ENCODE assay signal across 1 cellular context in genomic region chr15:21261396-21261964, GRCh38.
TF ChIP-seq lines count a peak whose summit lies in the region.

No MANE protein-coding gene starts in this region.

TF ChIP-seq in HepG2, 621 proteins besides CTCF, POLR2A, EP300 and RAD21 (continued from another document):
- TF ChIP-seq, protein P1, sequence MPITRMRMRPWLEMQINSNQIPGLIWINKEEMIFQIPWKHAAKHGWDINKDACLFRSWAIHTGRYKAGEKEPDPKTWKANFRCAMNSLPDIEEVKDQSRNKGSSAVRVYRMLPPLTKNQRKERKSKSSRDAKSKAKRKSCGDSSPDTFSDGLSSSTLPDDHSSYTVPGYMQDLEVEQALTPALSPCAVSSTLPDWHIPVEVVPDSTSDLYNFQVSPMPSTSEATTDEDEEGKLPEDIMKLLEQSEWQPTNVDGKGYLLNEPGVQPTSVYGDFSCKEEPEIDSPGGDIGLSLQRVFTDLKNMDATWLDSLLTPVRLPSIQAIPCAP (CRISPR knock-in tag; IDR thresholded peaks at IDR 0.05; ENCODE audit: low read depth) = no peak
- TF ChIP-seq HHEX (CRISPR knock-in tag; IDR thresholded peaks at IDR 0.05) (no peak), ZNF510 (CRISPR knock-in tag; IDR thresholded peaks at IDR 0.05; ENCODE audit: low read depth) (no peak), CBX1 (IDR thresholded peaks at IDR 0.05; ENCODE audit: low read depth) (no peak)
- TF ChIP-seq, protein P2, sequence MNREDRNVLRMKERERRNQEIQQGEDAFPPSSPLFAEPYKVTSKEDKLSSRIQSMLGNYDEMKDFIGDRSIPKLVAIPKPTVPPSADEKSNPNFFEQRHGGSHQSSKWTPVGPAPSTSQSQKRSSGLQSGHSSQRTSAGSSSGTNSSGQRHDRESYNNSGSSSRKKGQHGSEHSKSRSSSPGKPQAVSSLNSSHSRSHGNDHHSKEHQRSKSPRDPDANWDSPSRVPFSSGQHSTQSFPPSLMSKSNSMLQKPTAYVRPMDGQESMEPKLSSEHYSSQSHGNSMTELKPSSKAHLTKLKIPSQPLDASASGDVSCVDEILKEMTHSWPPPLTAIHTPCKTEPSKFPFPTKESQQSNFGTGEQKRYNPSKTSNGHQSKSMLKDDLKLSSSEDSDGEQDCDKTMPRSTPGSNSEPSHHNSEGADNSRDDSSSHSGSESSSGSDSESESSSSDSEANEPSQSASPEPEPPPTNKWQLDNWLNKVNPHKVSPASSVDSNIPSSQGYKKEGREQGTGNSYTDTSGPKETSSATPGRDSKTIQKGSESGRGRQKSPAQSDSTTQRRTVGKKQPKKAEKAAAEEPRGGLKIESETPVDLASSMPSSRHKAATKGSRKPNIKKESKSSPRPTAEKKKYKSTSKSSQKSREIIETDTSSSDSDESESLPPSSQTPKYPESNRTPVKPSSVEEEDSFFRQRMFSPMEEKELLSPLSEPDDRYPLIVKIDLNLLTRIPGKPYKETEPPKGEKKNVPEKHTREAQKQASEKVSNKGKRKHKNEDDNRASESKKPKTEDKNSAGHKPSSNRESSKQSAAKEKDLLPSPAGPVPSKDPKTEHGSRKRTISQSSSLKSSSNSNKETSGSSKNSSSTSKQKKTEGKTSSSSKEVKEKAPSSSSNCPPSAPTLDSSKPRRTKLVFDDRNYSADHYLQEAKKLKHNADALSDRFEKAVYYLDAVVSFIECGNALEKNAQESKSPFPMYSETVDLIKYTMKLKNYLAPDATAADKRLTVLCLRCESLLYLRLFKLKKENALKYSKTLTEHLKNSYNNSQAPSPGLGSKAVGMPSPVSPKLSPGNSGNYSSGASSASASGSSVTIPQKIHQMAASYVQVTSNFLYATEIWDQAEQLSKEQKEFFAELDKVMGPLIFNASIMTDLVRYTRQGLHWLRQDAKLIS (CRISPR knock-in tag; IDR thresholded peaks at IDR 0.05) = no peak
TF ChIP-seq in HepG2: peak in this region for 0.
